In the genomic region with DNA sequence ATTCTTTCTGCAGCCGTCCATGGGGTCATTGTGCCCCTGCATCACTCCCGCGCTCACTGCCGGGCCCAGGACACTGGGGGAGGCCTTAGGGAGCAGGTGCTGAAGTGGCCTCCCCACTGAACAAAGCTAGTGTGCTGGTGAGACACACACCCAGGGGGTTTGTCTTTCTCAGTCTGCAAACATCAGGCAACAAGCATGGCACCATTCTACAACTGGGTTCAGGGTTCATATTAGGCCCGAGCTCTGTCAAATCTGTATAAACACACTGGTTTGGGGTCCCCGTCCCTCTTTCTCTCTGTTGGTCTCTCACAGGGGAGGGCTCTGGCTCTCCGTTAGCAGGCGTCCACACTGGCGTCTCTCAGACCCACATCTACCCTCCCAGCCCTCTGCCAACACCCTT, we compare ENCODE assay signal across 2 cellular contexts.
TF ChIP-seq lines count a peak whose summit lies in the region.

No MANE protein-coding gene starts in this region.

TF ChIP-seq in IMR-90, 13 proteins besides CTCF, POLR2A, EP300 and RAD21:
- TF ChIP-seq NFE2L2 (IDR thresholded peaks at IDR 0.05; ENCODE audit: low read depth, low read length) (no peak), RCOR1 (IDR thresholded peaks at IDR 0.05; ENCODE audit: insufficient replicate concordance, low read length) (no peak), CEBPB (IDR thresholded peaks at IDR 0.05; ENCODE audit: low read depth, low read length) (no peak), MAZ (IDR thresholded peaks at IDR 0.05; ENCODE audit: borderline replicate concordance, low read depth, low read length) (no peak), MAFK (IDR thresholded peaks at IDR 0.05; ENCODE audit: low read depth, low read length) (no peak), SMC3 (IDR thresholded peaks at IDR 0.05; ENCODE audit: low read depth, low read length) (no peak), MXI1 (IDR thresholded peaks at IDR 0.05; ENCODE audit: borderline replicate concordance, low read depth, low read length) (no peak), ELK1 (IDR thresholded peaks at IDR 0.05; ENCODE audit: borderline replicate concordance, low read depth, low read length) (no peak), RFX5 (IDR thresholded peaks at IDR 0.05; ENCODE audit: low read depth, low read length) (no peak), USF2 (IDR thresholded peaks at IDR 0.05; ENCODE audit: low read depth, low read length) (no peak), CHD1 (IDR thresholded peaks at IDR 0.05; ENCODE audit: low read depth, low read length) (no peak), FOS (IDR thresholded peaks at IDR 0.05; ENCODE audit: low read depth, low read length) (no peak), BHLHE40 (IDR thresholded peaks at IDR 0.05; ENCODE audit: low read depth, low read length) (no peak)

TF ChIP-seq in H1, 55 proteins besides CTCF, POLR2A, EP300 and RAD21:
- no peak for TF ChIP-seq JUN (IDR thresholded peaks at IDR 0.05; ENCODE audit: low read depth, low read length)
- no peak for TF ChIP-seq RBBP5 (IDR thresholded peaks at IDR 0.05; ENCODE audit: borderline replicate concordance, low read depth, low read length)
- TF ChIP-seq CBX5 (IDR thresholded peaks at IDR 0.05; ENCODE audit: low read depth, low read length), result no peak
- TF ChIP-seq TAF7 (optimal IDR thresholded peaks at IDR 0.05; ENCODE audit: borderline replicate concordance, low read depth, low read length), result no peak
- TF ChIP-seq ZNF274 (IDR thresholded peaks at IDR 0.05; ENCODE audit: borderline replicate concordance, extremely low read depth, low read length), result no peak
- no peak for TF ChIP-seq YY1 (IDR thresholded peaks at IDR 0.05; ENCODE audit: low read depth, low read length)
- no peak for TF ChIP-seq FOSL1 (IDR thresholded peaks at IDR 0.05; ENCODE audit: insufficient read depth, low read depth, low read length)
- no peak for TF ChIP-seq NRF1 (IDR thresholded peaks at IDR 0.05; ENCODE audit: low read depth, low read length)
- TF ChIP-seq CREB1 (IDR thresholded peaks at IDR 0.05), result no peak
- TF ChIP-seq HDAC6 (IDR thresholded peaks at IDR 0.05; ENCODE audit: low read depth, low read length), result no peak
- no peak for TF ChIP-seq EZH2 (IDR thresholded peaks at IDR 0.05; ENCODE audit: low read depth, low read length, severe bottlenecking)
